19 cellular contexts compared by ENCODE assay signal in the genomic region with DNA sequence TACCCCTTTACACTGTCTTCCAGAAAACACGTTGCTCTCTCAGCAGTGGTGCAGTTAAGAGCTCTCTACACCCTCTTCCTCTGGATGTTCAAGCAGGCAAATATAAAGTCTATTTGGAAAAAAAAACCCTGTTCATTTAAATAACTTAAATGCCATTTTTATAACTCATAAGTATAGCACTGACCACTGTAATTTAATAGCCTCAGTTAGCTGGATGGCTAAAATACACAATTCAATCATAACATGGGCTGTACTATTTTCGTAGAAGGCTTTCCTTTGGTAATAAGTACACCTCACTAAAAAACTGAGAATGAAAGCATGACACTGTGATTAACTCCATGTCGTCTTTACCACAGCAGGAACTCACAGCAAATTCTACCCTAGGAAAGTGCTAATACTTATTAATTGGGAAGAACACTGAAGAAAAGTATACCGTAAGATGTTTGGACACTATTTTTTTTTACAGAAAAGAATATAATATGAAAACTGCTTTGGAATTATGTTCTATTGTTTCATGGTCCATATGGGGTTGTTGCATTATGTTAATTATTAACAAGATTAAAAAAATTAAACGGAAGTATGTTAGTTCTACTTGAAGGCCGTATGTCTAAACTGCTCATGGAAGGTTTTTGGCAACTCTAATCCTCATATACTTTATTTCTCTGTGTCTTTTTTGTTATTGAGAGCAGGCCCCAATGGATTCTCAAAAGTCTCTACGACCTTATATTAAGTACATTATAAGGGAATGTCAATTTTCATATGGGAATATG.
A peak's percentile ranks its signal among the peaks of the same experiment; 100 is the strongest.
DNase-seq lines count a peak whose midpoint lies in the region; ATAC-seq and TF ChIP-seq lines count a peak whose summit lies in the region.
"Had no signal": no experiment of that assay in that cellular context is flagged by ENCODE, and none has a peak within 500 bp of the region (broad histone marks: within the 10 kb centered on the region; RNA-seq: fewer than 3 reads in every experiment).

No MANE protein-coding gene starts in this region.

- no peaks in the 10 kb centered on the region for H3K36me3 Mint-ChIP-seq in immature natural killer cell
- no peaks in the 10 kb centered on the region for H3K36me3 Mint-ChIP-seq in Caco-2 (ENCODE audit: insufficient read depth, unreplicated experiment)
- H3K36me3 Mint-ChIP-seq: neural progenitor cell had no signal

- in situ Hi-C loops in gastrocnemius medialis (cut with MboI; ENCODE audit: low sequenced_read_pairs in 4 of 4) = no loop called here

- DNase-seq in GM03348 (ENCODE audit: low spot score) = peak; percentile 33
- peak in 1 of 2 experiments; percentile 10 for DNase-seq in SJCRH30
- peak; percentile 44 for DNase-seq in fibroblast of mammary gland (ENCODE audit: low read depth)
- DNase-seq in gastrocnemius medialis = no peak
- DNase-seq in immature natural killer cell = no peak
- no peak for DNase-seq in DMS114 treated with DMSO at 0.1 percent for 48 hours (lab: John Stamatoyannopoulos, UW; ENCODE audit: unreplicated experiment)
- no peak for DNase-seq in Caco-2
- DNase-seq: activated B cell treated with CpG ODN at 0.5 μM for 24 hours, activated gamma-delta T cell, NCI-H1694, NCI-H510A treated with DMSO at 0.1 percent for 48 hours, PC-9 had no signal

- H3K4me1 Mint-ChIP-seq in immature natural killer cell = no peaks in the 10 kb centered on the region
- no peaks in the 10 kb centered on the region for H3K4me1 Mint-ChIP-seq in Caco-2 (ENCODE audit: low read depth, unreplicated experiment)
- H3K4me1 Mint-ChIP-seq: activated B cell treated with CpG ODN at 0.5 μM for 24 hours, neural progenitor cell had no signal

- no peaks in the 10 kb centered on the region for H3K9me3 ChIP-seq in SJCRH30 (replicated peaks)
- no peaks in the 10 kb centered on the region for H3K9me3 ChIP-seq in gastrocnemius medialis
- 0 out of 2 replicates have a peak, but pooled peaks cover 3% of the 10 kb centered on the region for H3K9me3 ChIP-seq in Caco-2
- H3K9me3 ChIP-seq: breast epithelium had no signal

- TF ChIP-seq POLR2A in gastrocnemius medialis (IDR thresholded peaks at IDR 0.05) = no peak

- CTCF ChIA-PET in Caco-2 (lab: Charles Lee) = no interaction called here

- H3K4me3 Mint-ChIP-seq in immature natural killer cell (no peak overlapping the region), Caco-2 (ENCODE audit: unreplicated experiment) (no peak overlapping the region)
- H3K4me3 Mint-ChIP-seq: activated B cell treated with CpG ODN at 0.5 μM for 24 hours; neural progenitor cell; stimulated activated naive CD8-positive, alpha-beta T cell treated with anti-CD3 and anti-CD28 coated beads, Interleukin-15, Interleukin-2, amounts not matched to agents 100 ng/mL and 50 ng/mL, for 24 hours had no signal

- H3K27ac Mint-ChIP-seq in immature natural killer cell (no peak overlapping the region), Caco-2 (ENCODE audit: unreplicated experiment) (no peak overlapping the region)
- H3K27ac Mint-ChIP-seq: activated B cell treated with CpG ODN at 0.5 μM for 24 hours; neural progenitor cell; stimulated activated naive CD8-positive, alpha-beta T cell treated with anti-CD3 and anti-CD28 coated beads, Interleukin-15, Interleukin-2, amounts not matched to agents 100 ng/mL and 50 ng/mL, for 24 hours had no signal

- peaks cover 11% of the 10 kb centered on the region for H3K4me1 ChIP-seq in SJCRH30
- peaks cover 7 to 13% of the 10 kb centered on the region in 2 donors for H3K4me1 ChIP-seq in gastrocnemius medialis
- no peaks in the 10 kb centered on the region for H3K4me1 ChIP-seq in Caco-2
- H3K4me1 ChIP-seq: breast epithelium had no signal

- TF ChIP-seq CTCF in fibroblast of mammary gland (conservative IDR thresholded peaks at IDR 0.05; ENCODE audit: control insufficient read depth, insufficient read depth, low read depth, low read length) = no peak
- TF ChIP-seq CTCF in gastrocnemius medialis (IDR thresholded peaks at IDR 0.05 in 4 of 5, conservative IDR thresholded peaks at IDR 0.05 in 1 of 5) = no peak
- no peak for TF ChIP-seq CTCF in Caco-2 (IDR thresholded peaks at IDR 0.05; ENCODE audit: insufficient read depth in 1 of 2, low read depth in 1 of 2, low read length in 1 of 2, severe bottlenecking in 1 of 2, unreplicated experiment in 1 of 2)

- no TSS peak for BruUV-seq in Caco-2 (replicated peaks; lab: Mats Ljungman, UMichigan)

- no peaks in the 10 kb centered on the region for H3K36me3 ChIP-seq in SJCRH30
- H3K36me3 ChIP-seq in gastrocnemius medialis = no peaks in the 10 kb centered on the region
- H3K36me3 ChIP-seq in Caco-2 (ENCODE audit: control insufficient read depth, insufficient read depth, low read length) = no peaks in the 10 kb centered on the region
- H3K36me3 ChIP-seq: breast epithelium, neural progenitor cell had no signal

- H3K9me3 Mint-ChIP-seq in immature natural killer cell = peaks cover 0 to 3% (median 0%) of the 10 kb centered on the region in 6 donors
- peaks cover 7% of the 10 kb centered on the region for H3K9me3 Mint-ChIP-seq in Caco-2 (ENCODE audit: unreplicated experiment)
- H3K9me3 Mint-ChIP-seq: activated B cell treated with CpG ODN at 0.5 μM for 24 hours; neural progenitor cell; stimulated activated naive CD8-positive, alpha-beta T cell treated with anti-CD3 and anti-CD28 coated beads, Interleukin-15, Interleukin-2, amounts not matched to agents 100 ng/mL and 50 ng/mL, for 24 hours had no signal

- intact Hi-C loops in gastrocnemius medialis (cut with DNase I; ENCODE audit: low total_unique reads) = loop anchor here (5.0 kb wide), 1 partner anchor 150 kb away; no protein-coding TSS in a partner anchor
- intact Hi-C loops in Caco-2 (cut with micrococcal nuclease; ENCODE audit: unreplicated experiment) = no loop called here

- POLR2A ChIA-PET in Caco-2 (lab: Charles Lee) = no interaction called here

- H3K27me3 ChIP-seq in SJCRH30 (no peaks in the 10 kb centered on the region), gastrocnemius medialis (no peaks in the 10 kb centered on the region), Caco-2 (replicated peaks; ENCODE audit: control insufficient read depth, insufficient read depth, low read length) (no peaks in the 10 kb centered on the region)
- H3K27me3 ChIP-seq: breast epithelium, neural progenitor cell had no signal

- H3K27ac ChIP-seq in SJCRH30 (peak overlapping the region; percentile 13; the same call in 1 of the 2 replicates), gastrocnemius medialis (peak overlapping the region; percentile 76 to 88 (median 82))
- H3K27ac ChIP-seq: breast epithelium, C4-2B, HL-60, neural progenitor cell, PC-9 had no signal

- ATAC-seq in gastrocnemius medialis (peak in 1 of 2 donors; percentile 15), GM21360 (IDR thresholded peaks at IDR 0.05; ENCODE audit: unreplicated experiment) (no peak)
- ATAC-seq: GM12878 had no signal

- H3K4me3 ChIP-seq in SJCRH30 (no peak overlapping the region), fibroblast of mammary gland (ENCODE audit: control insufficient read depth, low read depth, low read length) (no peak overlapping the region), gastrocnemius medialis (peak overlapping the region in 3 of 4 donors; percentile 24 to 52 (median 44)), Caco-2 (ENCODE audit: low read depth, low read length) (no peak overlapping the region)
- H3K4me3 ChIP-seq: breast epithelium, GM12878, neural progenitor cell, PC-9 had no signal

- H3K27me3 Mint-ChIP-seq in immature natural killer cell (ENCODE audit: low read depth in 3 of 3) (peaks cover 0 to 3% (median 2%) of the 10 kb centered on the region in 3 donors), Caco-2 (ENCODE audit: insufficient read depth, unreplicated experiment) (no peaks in the 10 kb centered on the region)
- H3K27me3 Mint-ChIP-seq: stimulated activated naive CD8-positive, alpha-beta T cell treated with anti-CD3 and anti-CD28 coated beads, Interleukin-15, Interleukin-2, amounts not matched to agents 100 ng/mL and 50 ng/mL, for 24 hours had no signal

Comparison
In these comparisons a context has a peak if more than half of its experiments do, and no peak if none do; other contexts are left out.
1. DNase-seq: peak in GM03348 (single experiment) and fibroblast of mammary gland (single experiment); none in gastrocnemius medialis (0 of 2), immature natural killer cell (0 of 3), DMS114 treated with DMSO at 0.1 percent for 48 hours (single experiment) and Caco-2 (0 of 2).
2. H3K4me3 ChIP-seq: peak in gastrocnemius medialis (3 of 4); none in SJCRH30 (single experiment), fibroblast of mammary gland (single experiment) and Caco-2 (single experiment).